In genomic region chr22:31246687-31247086, GRCh38 we compare ENCODE assay signal across 18 cellular contexts.
"Had no signal": no experiment of that assay in that cellular context is flagged by ENCODE, and none has a peak within 500 bp of the region (broad histone marks: within the 10 kb centered on the region; RNA-seq: fewer than 3 reads in every experiment).

No MANE protein-coding gene starts in this region.

- H3K27me3 Mint-ChIP-seq: activated naive CD8-positive, alpha-beta T cell; central memory CD8-positive, alpha-beta T cell; memory B cell had no signal

- ATAC-seq: body of pancreas had no signal

- DNase-seq: activated effector memory CD4-positive, alpha-beta T cell treated with Interleukin-2 at 50 U/mL for 16 hours; amniotic stem cell; body of pancreas; esophagus squamous epithelium; hippocampal formation; kidney; left ventricle myocardium inferior; stimulated activated CD4-positive, alpha-beta T cell treated with anti-CD3 and anti-CD28 coated beads, Interleukin-15, amount 100 ng/mL, for 24 hours; stimulated activated CD4-positive, alpha-beta T cell treated with anti-CD3 and anti-CD28 coated beads, Interleukin-4, amount 100 ng/mL, for 1 hour; stimulated activated naive CD4-positive, alpha-beta T cell; T-helper 2 cell; tibial artery; uterus had no signal

- H3K4me3 Mint-ChIP-seq: activated naive CD8-positive, alpha-beta T cell; central memory CD8-positive, alpha-beta T cell; memory B cell had no signal

- H3K27me3 ChIP-seq: body of pancreas, esophagus squamous epithelium, tibial artery, uterus had no signal

- H3K27ac ChIP-seq: body of pancreas, coronary artery, SK-N-MC, tibial artery, uterus had no signal

- FAIRE-seq: kidney had no signal

- H3K27ac Mint-ChIP-seq: activated naive CD8-positive, alpha-beta T cell; memory B cell had no signal

- H3K9me3 Mint-ChIP-seq: central memory CD8-positive, alpha-beta T cell; memory B cell had no signal

- H3K36me3 ChIP-seq: esophagus squamous epithelium, left ventricle myocardium inferior, tibial artery, uterus had no signal

- H3K4me1 ChIP-seq: uterus had no signal

- H3K4me3 ChIP-seq: body of pancreas, coronary artery, esophagus squamous epithelium, left ventricle myocardium inferior, SK-N-MC, tibial artery, uterus had no signal

- H3K9me3 ChIP-seq: body of pancreas, esophagus squamous epithelium, left ventricle myocardium inferior, tibial artery, uterus had no signal
